ENCODE assay signal across 19 cellular contexts in genomic region chr4:48907706-48908477, GRCh38. TPM values are rescaled to one million over a fixed set of nuclear protein-coding genes. Genes with fewer than 3 reads are reported as not detected.
DNase-seq lines count a peak whose midpoint lies in the region; ATAC-seq, FAIRE-seq and TF ChIP-seq lines count a peak whose summit lies in the region.
"Had no signal": no experiment of that assay in that cellular context is flagged by ENCODE, and none has a peak within 500 bp of the region (broad histone marks: within the 10 kb centered on the region; RNA-seq: fewer than 3 reads in every experiment).

No MANE protein-coding gene starts in this region.

- no peak for TF ChIP-seq EP300 in stomach (IDR thresholded peaks at IDR 0.05)

- no peak for FAIRE-seq in astrocyte (lab: Jason Lieb, UNC)

- peak overlapping the region; percentile 26 to 98 (median 77) for H3K4me3 Mint-ChIP-seq in CD4-positive, CD25-positive, alpha-beta regulatory T cell
- peak overlapping the region in 5 of 7 donors; percentile 10 to 93 (median 33) for H3K4me3 Mint-ChIP-seq in CD8-positive, alpha-beta memory T cell
- no peak overlapping the region for H3K4me3 Mint-ChIP-seq in astrocyte (ENCODE audit: unreplicated experiment)
- H3K4me3 Mint-ChIP-seq in naive thymus-derived CD8-positive, alpha-beta T cell: peak overlapping the region in 6 of 10 donors; percentile 7 to 52 (median 23)

- H3K4me2 ChIP-seq in astrocyte (ENCODE audit: low read length): no peak overlapping the region

- H3K9me3 ChIP-seq in CD4-positive, CD25-positive, alpha-beta regulatory T cell (ENCODE audit: control insufficient read depth in 2 of 2, low read length in 2 of 2): no peaks in the 10 kb centered on the region
- H3K9me3 ChIP-seq in CD8-positive, alpha-beta memory T cell (ENCODE audit: low read length): no peaks in the 10 kb centered on the region
- H3K9me3 ChIP-seq in astrocyte (ENCODE audit: insufficient read depth, low read depth, low read length) (no peaks in the 10 kb centered on the region), stomach (no peaks in the 10 kb centered on the region)
- H3K9me3 ChIP-seq: gastroesophageal sphincter, mucosa of descending colon had no signal

- H3K4me1 ChIP-seq in CD4-positive, CD25-positive, alpha-beta regulatory T cell (ENCODE audit: control insufficient read depth, insufficient read depth, low read length, poor library complexity, severe bottlenecking): peaks cover 33% of the 10 kb centered on the region
- peaks cover 33% of the 10 kb centered on the region for H3K4me1 ChIP-seq in CD8-positive, alpha-beta memory T cell (ENCODE audit: insufficient read depth, low read length)
- H3K4me1 ChIP-seq in astrocyte (ENCODE audit: insufficient read depth, low read length) (peaks cover 41% of the 10 kb centered on the region), stomach (peaks cover 4 to 39% (median 23%) of the 10 kb centered on the region in 4 donors)
- H3K4me1 ChIP-seq: parathyroid adenoma had no signal

- no peak overlapping the region for H3K27ac ChIP-seq in CD4-positive, CD25-positive, alpha-beta regulatory T cell (ENCODE audit: insufficient read depth, low read length, poor library complexity, severe bottlenecking)
- H3K27ac ChIP-seq in CD8-positive, alpha-beta memory T cell (ENCODE audit: low read depth, low read length): no peak overlapping the region
- H3K27ac ChIP-seq in astrocyte (ENCODE audit: low read depth, low read length) (no peak overlapping the region), stomach (no peak overlapping the region), substantia nigra (ENCODE audit: low read depth, low read length, poor library complexity, severe bottlenecking) (no peak overlapping the region)
- H3K27ac ChIP-seq: gastroesophageal sphincter, parathyroid adenoma had no signal

- peaks cover 0 to 1% (median 0%) of the 10 kb centered on the region in 7 donors for H3K9me3 Mint-ChIP-seq in CD4-positive, CD25-positive, alpha-beta regulatory T cell
- H3K9me3 Mint-ChIP-seq in CD8-positive, alpha-beta memory T cell: no peaks in the 10 kb centered on the region
- H3K9me3 Mint-ChIP-seq in astrocyte (ENCODE audit: unreplicated experiment): no peaks in the 10 kb centered on the region
- H3K9me3 Mint-ChIP-seq in naive thymus-derived CD8-positive, alpha-beta T cell: no peaks in the 10 kb centered on the region
- H3K9me3 Mint-ChIP-seq: activated naive CD4-positive, alpha-beta T cell treated with anti-CD3 and anti-CD28 coated beads, Interleukin-2, amount 10 ng/mL, durations not matched to agents 7 days and 5 days had no signal

- H3K4me1 Mint-ChIP-seq in CD4-positive, CD25-positive, alpha-beta regulatory T cell: peaks cover 16 to 48% (median 28%) of the 10 kb centered on the region in 4 donors
- peaks cover 27 to 38% (median 30%) of the 10 kb centered on the region in 3 donors for H3K4me1 Mint-ChIP-seq in CD8-positive, alpha-beta memory T cell
- peaks cover 19% of the 10 kb centered on the region for H3K4me1 Mint-ChIP-seq in astrocyte (ENCODE audit: low read depth, unreplicated experiment)
- H3K4me1 Mint-ChIP-seq in naive thymus-derived CD8-positive, alpha-beta T cell: peaks cover 25 to 41% (median 38%) of the 10 kb centered on the region in 4 donors

- H3K27ac Mint-ChIP-seq in CD4-positive, CD25-positive, alpha-beta regulatory T cell: peak overlapping the region; percentile 87 to 99 (median 97)
- peak overlapping the region in 6 of 8 donors; percentile 58 to 88 (median 83) for H3K27ac Mint-ChIP-seq in CD8-positive, alpha-beta memory T cell
- H3K27ac Mint-ChIP-seq in astrocyte (ENCODE audit: unreplicated experiment): peak overlapping the region; percentile 51
- H3K27ac Mint-ChIP-seq in naive thymus-derived CD8-positive, alpha-beta T cell: peak overlapping the region in 9 of 10 donors; percentile 19 to 99 (median 94)

- TF ChIP-seq CTCF in astrocyte (IDR thresholded peaks at IDR 0.05; ENCODE audit: insufficient read depth, low read depth, low read length) (no peak), stomach (IDR thresholded peaks at IDR 0.05) (no peak)

- no peaks in the 10 kb centered on the region for H4K20me1 ChIP-seq in astrocyte (ENCODE audit: insufficient read depth, low read length)

- no peak overlapping the region for H3K4me3 ChIP-seq in CD4-positive, CD25-positive, alpha-beta regulatory T cell (ENCODE audit: low read depth, low read length)
- no peak overlapping the region for H3K4me3 ChIP-seq in CD8-positive, alpha-beta memory T cell (ENCODE audit: low read length)
- H3K4me3 ChIP-seq in astrocyte (ENCODE audit: insufficient read depth, low read depth, low read length): no peak overlapping the region
- no peak overlapping the region for H3K4me3 ChIP-seq in stomach
- H3K4me3 ChIP-seq: mucosa of descending colon had no signal

- 86 to 98% (median 91%) methylated on average over 7 of the region's 7 CpGs for WGBS in stomach, 5 donors

- DNase-seq in CD4-positive, CD25-positive, alpha-beta regulatory T cell: no peak
- no peak for DNase-seq in CD8-positive, alpha-beta memory T cell
- DNase-seq in astrocyte (ENCODE audit: low read depth): no peak
- no peak for DNase-seq in naive thymus-derived CD8-positive, alpha-beta T cell
- DNase-seq in stomach: no peak
- DNase-seq in substantia nigra (lab: John Stamatoyannopoulos, UW): no peak
- no peak for DNase-seq in activated gamma-delta T cell treated with Interleukin-2 at 50 U/mL for 16 hours
- no peak for DNase-seq in activated effector memory CD4-positive, alpha-beta T cell treated with anti-CD3 and anti-CD28 coated beads, Interleukin-2, amount 50 U/mL, for 16 hours
- DNase-seq: activated naive CD4-positive, alpha-beta T cell treated with anti-CD3 and anti-CD28 coated beads, Interleukin-2, amount 10 ng/mL, durations not matched to agents 7 days and 5 days; GDM1; KBM-7; NCI-H1048; NCI-H2081 treated with DMSO at 0.1 percent for 48 hours; NCI-H524 treated with DMSO at 0.1 percent for 48 hours; SHP77; stimulated activated CD4-positive, alpha-beta T cell treated with anti-CD3 and anti-CD28 coated beads, Interleukin-1b, Interleukin-23, amount 100 ng/mL, for 48 hours had no signal

- H3K9ac ChIP-seq in astrocyte (ENCODE audit: low read length): no peak overlapping the region
- H3K9ac ChIP-seq: parathyroid adenoma had no signal

- no peaks in the 10 kb centered on the region for H3K27me3 ChIP-seq in CD4-positive, CD25-positive, alpha-beta regulatory T cell (ENCODE audit: control insufficient read depth, insufficient read depth, low read length)
- H3K27me3 ChIP-seq in CD8-positive, alpha-beta memory T cell (ENCODE audit: insufficient read depth, low read length, poor library complexity, severe bottlenecking): no peaks in the 10 kb centered on the region
- H3K27me3 ChIP-seq in astrocyte (ENCODE audit: insufficient read depth, low read length): no peaks in the 10 kb centered on the region
- H3K27me3 ChIP-seq in stomach: no peaks in the 10 kb centered on the region

- CTCF ChIA-PET in CD8-positive, alpha-beta memory T cell (lab: Charles Lee): interaction anchor here (1.2 to 1.7 kb wide), 2 partner anchors 17 to 80 kb away, joined by 3 read pairs; no protein-coding TSS in a partner anchor

- no peak for TF ChIP-seq POLR2A in stomach (IDR thresholded peaks at IDR 0.05)

- POLR2A ChIA-PET in CD8-positive, alpha-beta memory T cell (lab: Charles Lee): no interaction called here
- POLR2A ChIA-PET in naive thymus-derived CD8-positive, alpha-beta T cell (lab: Charles Lee): interaction anchor here (2.5 to 3.2 kb wide), 2 partner anchors 77 to 128 kb away, joined by 16 to 22 read pairs; partner anchors contain the start of genes FRYL and OCIAD1

- peaks cover 5% of the 10 kb centered on the region for H3K36me3 ChIP-seq in CD4-positive, CD25-positive, alpha-beta regulatory T cell (ENCODE audit: control insufficient read depth, insufficient read depth, low read length)
- H3K36me3 ChIP-seq in CD8-positive, alpha-beta memory T cell (ENCODE audit: insufficient read depth, low read length): peaks cover 5% of the 10 kb centered on the region
- no peaks in the 10 kb centered on the region for H3K36me3 ChIP-seq in astrocyte (ENCODE audit: insufficient read depth, low read length)
- H3K36me3 ChIP-seq in stomach: peaks cover 0 to 14% (median 4%) of the 10 kb centered on the region in 4 donors
- H3K36me3 ChIP-seq: gastroesophageal sphincter had no signal

- ATAC-seq in CD4-positive, CD25-positive, alpha-beta regulatory T cell (ENCODE audit: low read depth in 2 of 2): no peak
- ATAC-seq in naive thymus-derived CD8-positive, alpha-beta T cell: no peak
- ATAC-seq: gastroesophageal sphincter had no signal

- peaks cover 15% of the 10 kb centered on the region for H3K36me3 Mint-ChIP-seq in CD4-positive, CD25-positive, alpha-beta regulatory T cell
- peaks cover 0 to 21% (median 3%) of the 10 kb centered on the region in 3 donors for H3K36me3 Mint-ChIP-seq in CD8-positive, alpha-beta memory T cell
- H3K36me3 Mint-ChIP-seq in astrocyte (ENCODE audit: low read depth, unreplicated experiment): peaks cover 1% of the 10 kb centered on the region
- peaks cover 0 to 22% (median 3%) of the 10 kb centered on the region in 3 donors for H3K36me3 Mint-ChIP-seq in naive thymus-derived CD8-positive, alpha-beta T cell

- no peaks in the 10 kb centered on the region for H3K27me3 Mint-ChIP-seq in CD4-positive, CD25-positive, alpha-beta regulatory T cell
- H3K27me3 Mint-ChIP-seq in CD8-positive, alpha-beta memory T cell: peaks cover 0 to 3% of the 10 kb centered on the region in 2 donors
- H3K27me3 Mint-ChIP-seq in astrocyte (ENCODE audit: low read depth, unreplicated experiment): no peaks in the 10 kb centered on the region
- H3K27me3 Mint-ChIP-seq in naive thymus-derived CD8-positive, alpha-beta T cell: no peaks in the 10 kb centered on the region
- H3K27me3 Mint-ChIP-seq: activated naive CD4-positive, alpha-beta T cell treated with anti-CD3 and anti-CD28 coated beads, Interleukin-2, amount 10 ng/mL, durations not matched to agents 7 days and 5 days had no signal

- intact Hi-C loops in stomach (cut with DNase I; ENCODE audit: low total_unique reads): no loop called here

- H3K79me2 ChIP-seq in astrocyte (ENCODE audit: insufficient read depth, low read length): peaks cover 23% of the 10 kb centered on the region
- H3K79me2 ChIP-seq: parathyroid adenoma had no signal

- no peak overlapping the region for H2AFZ ChIP-seq in astrocyte (ENCODE audit: low read depth, low read length)

RNA-seq across cellular contexts. Expression of gene OCIAD2, which starts 1.3 kb away (rescaled TPM):
- 83.0 TPM for total RNA-seq in CD4-positive, CD25-positive, alpha-beta regulatory T cell
- polyA plus RNA-seq in CD4-positive, CD25-positive, alpha-beta regulatory T cell: 100 to 1,000 TPM; 288 to 359 (median 308) TPM
- 10 to 100 TPM; 55.7 to 60.0 TPM for total RNA-seq in CD8-positive, alpha-beta memory T cell
- 184 TPM for polyA plus RNA-seq in CD8-positive, alpha-beta memory T cell
- 50.3 and 76.1 TPM in 2 replicates for total RNA-seq in astrocyte
- total RNA-seq in naive thymus-derived CD8-positive, alpha-beta T cell: 100 to 1,000 TPM; 110 to 127 TPM
- 100 to 1,000 TPM; 261 to 277 (median 272) TPM for polyA plus RNA-seq in naive thymus-derived CD8-positive, alpha-beta T cell
- total RNA-seq in stomach: 100 to 1,000 TPM in 1 of 5 donors, 10 to 100 TPM in 2, 1 to 10 TPM in 2; 1.7 to 371 (median 29.2) TPM
- polyA plus RNA-seq in stomach: 10 to 100 TPM; 55.6 to 80.8 (median 72.7) TPM
